Comparison of ENCODE assay signal across 1 cellular context in the genomic region with DNA sequence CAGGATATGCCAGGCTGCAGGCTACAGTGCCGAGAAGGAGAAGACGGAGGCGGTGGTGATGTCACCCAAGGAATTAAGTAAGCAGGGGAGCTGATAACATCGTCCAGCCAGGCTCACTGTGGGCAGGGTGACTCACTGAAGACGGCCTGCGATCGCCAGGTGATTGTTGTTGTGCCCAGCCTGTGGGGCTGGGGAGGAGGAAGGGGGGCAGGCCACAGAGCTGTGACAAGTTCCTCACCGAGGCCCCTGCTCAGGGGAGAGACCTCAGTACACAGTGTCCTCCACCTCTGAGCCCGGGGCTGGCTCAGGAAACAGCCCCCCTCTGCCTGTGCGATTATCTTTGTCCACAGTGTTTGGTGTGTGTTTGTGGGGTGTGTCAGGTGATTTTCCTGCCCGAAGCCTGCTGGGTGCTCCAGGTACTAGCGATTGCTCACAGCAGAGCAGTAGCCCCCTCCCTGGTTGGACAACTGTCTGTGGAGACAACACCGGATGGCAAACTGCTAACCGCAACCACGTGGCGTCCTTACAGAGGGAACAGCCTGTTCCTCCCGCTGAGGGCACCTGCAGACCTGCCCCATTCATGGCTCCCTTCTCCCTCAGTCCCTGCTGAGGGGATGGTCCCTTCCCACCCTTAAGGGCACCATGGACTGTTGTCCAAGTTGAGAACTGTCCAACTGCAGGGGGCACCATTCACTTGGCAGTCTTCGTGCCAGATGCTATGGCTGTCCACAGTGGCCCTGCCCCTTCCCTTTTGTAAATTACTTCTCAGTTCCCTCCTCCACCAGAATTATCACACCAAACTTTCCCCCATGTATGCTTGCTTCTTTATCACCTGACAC.
TF ChIP-seq lines count a peak whose summit lies in the region.

No MANE protein-coding gene starts in this region.

TF ChIP-seq in A549, 52 proteins besides CTCF, POLR2A, EP300 and RAD21 (continued from another document):
- no peak for TF ChIP-seq CBX2 (IDR thresholded peaks at IDR 0.05; ENCODE audit: borderline replicate concordance, low read depth)
- no peak for TF ChIP-seq ESRRA (IDR thresholded peaks at IDR 0.05; ENCODE audit: borderline replicate concordance, low read length)
